ENCODE assay signal across 24 cellular contexts in genomic region chr2:183759033-183759432, GRCh38.
"Had no signal": no experiment of that assay in that cellular context is flagged by ENCODE, and none has a peak within 500 bp of the region (broad histone marks: within the 10 kb centered on the region; RNA-seq: fewer than 3 reads in every experiment).

No MANE protein-coding gene starts in this region.

- H3K27ac ChIP-seq: colonic mucosa, coronary artery, dorsolateral prefrontal cortex, epithelial cell of prostate, esophagus muscularis mucosa, esophagus squamous epithelium, foreskin keratinocyte, gastrocnemius medialis, gastroesophageal sphincter, heart left ventricle, heart right ventricle had no signal

- H3K4me1 ChIP-seq: colonic mucosa, esophagus muscularis mucosa, esophagus squamous epithelium, foreskin keratinocyte, gastrocnemius medialis, gastroesophageal sphincter, heart left ventricle, heart right ventricle had no signal

- H3K4me3 ChIP-seq: colonic mucosa, coronary artery, dorsolateral prefrontal cortex, esophagus muscularis mucosa, esophagus squamous epithelium, gastrocnemius medialis, gastroesophageal sphincter, heart left ventricle, heart right ventricle had no signal

- ATAC-seq: effector memory CD8-positive, alpha-beta T cell; esophagus mucosa; foreskin keratinocyte; gastrocnemius medialis; gastroesophageal sphincter; heart left ventricle; heart right ventricle had no signal

- H3K36me3 ChIP-seq: colonic mucosa, esophagus muscularis mucosa, esophagus squamous epithelium, gastrocnemius medialis, gastroesophageal sphincter, heart left ventricle, heart right ventricle had no signal

- DNase-seq: colonic mucosa; cortex of kidney; dermis blood vessel endothelial cell; dorsolateral prefrontal cortex; effector CD4-positive, alpha-beta T cell; effector CD8-positive, alpha-beta T cell; effector memory CD4-positive, alpha-beta T cell; effector memory CD8-positive, alpha-beta T cell; endodermal cell; erythroblast; esophagus squamous epithelium; foreskin fibroblast; foreskin keratinocyte; foreskin melanocyte; gastrocnemius medialis; glutamatergic neuron; head of caudate nucleus; heart left ventricle; heart right ventricle had no signal

- H3K27me3 ChIP-seq: colonic mucosa, dorsolateral prefrontal cortex, esophagus muscularis mucosa, esophagus squamous epithelium, foreskin keratinocyte, gastrocnemius medialis, gastroesophageal sphincter, heart left ventricle, heart right ventricle had no signal

- H3K9me3 ChIP-seq: colonic mucosa, esophagus muscularis mucosa, esophagus squamous epithelium, gastrocnemius medialis, gastroesophageal sphincter, heart left ventricle had no signal
